8 cellular contexts compared by ENCODE assay signal in genomic region chr3:195542261-195542660, GRCh38. TPM values are rescaled to one million over a fixed set of nuclear protein-coding genes. Genes with fewer than 3 reads are reported as not detected.
DNase-seq lines count a peak whose midpoint lies in the region; ATAC-seq and TF ChIP-seq lines count a peak whose summit lies in the region.

No MANE protein-coding gene starts in this region.

- no peak for TF ChIP-seq CTCF in chondrocyte (IDR thresholded peaks at IDR 0.05)

- no peaks in the 10 kb centered on the region for H3K36me3 ChIP-seq in muscle layer of colon (ENCODE audit: insufficient read depth, low read length)

- peak; percentile 14 for DNase-seq in NCI-H748 (lab: John Stamatoyannopoulos, UW; ENCODE audit: unreplicated experiment)
- DNase-seq in NCI-H748 treated with DMSO at 0.1 percent for 48 hours (lab: John Stamatoyannopoulos, UW): no peak
- DNase-seq in NCI-H526 (lab: John Stamatoyannopoulos, UW): peak; percentile 36 to 51
- DNase-seq in chondrocyte (ENCODE audit: low spot score): no peak
- DNase-seq in H4 (ENCODE audit: low spot score): no peak

- H3K4me3 ChIP-seq in muscle layer of colon (ENCODE audit: low read depth in 1 of 2, low read length in 2 of 2): peak overlapping the region; percentile 83 to 91

- no peaks in the 10 kb centered on the region for H3K27me3 Mint-ChIP-seq in chondrocyte (ENCODE audit: low read depth)

- H3K9me3 ChIP-seq in muscle layer of colon (ENCODE audit: low read length): no peaks in the 10 kb centered on the region

- peaks cover 41% of the 10 kb centered on the region for H3K4me1 ChIP-seq in muscle layer of colon (ENCODE audit: insufficient read depth, low read length)

- peak overlapping the region; percentile 95 for H3K27ac ChIP-seq in muscle layer of colon (ENCODE audit: low read depth, low read length)

- peak overlapping the region; percentile 82 for H3K4me3 Mint-ChIP-seq in chondrocyte (ENCODE audit: unreplicated experiment)

- H3K36me3 Mint-ChIP-seq in chondrocyte (ENCODE audit: low read depth): no peaks in the 10 kb centered on the region

- H3K27ac Mint-ChIP-seq in chondrocyte (ENCODE audit: unreplicated experiment): peak overlapping the region; percentile 89

- H3K27me3 ChIP-seq in muscle layer of colon (ENCODE audit: control insufficient read depth in 1 of 2, insufficient read depth in 2 of 2, low read length in 2 of 2): no peaks in the 10 kb centered on the region

- H3K4me1 Mint-ChIP-seq in chondrocyte (ENCODE audit: low read depth): peaks cover 63% of the 10 kb centered on the region

- no peak for ATAC-seq in GM21515 (IDR thresholded peaks at IDR 0.05; ENCODE audit: unreplicated experiment)
- no peak for ATAC-seq in HG02884 (IDR thresholded peaks at IDR 0.05; ENCODE audit: unreplicated experiment)

- H3K9me3 Mint-ChIP-seq in chondrocyte (ENCODE audit: low read depth): no peaks in the 10 kb centered on the region

- peak overlapping the region; percentile 75 for H3K9ac ChIP-seq in muscle layer of colon (ENCODE audit: low read length)

RNA-seq across cellular contexts. Expression of gene PPP1R2, which starts 0.9 kb away (rescaled TPM):
- total RNA-seq in chondrocyte: 30.5 to 46.9 TPM (median 45.8 TPM) in 3 replicates
- total RNA-seq in H4 (2014; rRNA removed; shearing (Covaris generic)): 41.1 and 51.2 TPM in 2 replicates

RNA-seq across cellular contexts. Expression of gene APOD, which starts 41.5 kb away (rescaled TPM):
- 2.1 to 26.1 TPM (median 2.9 TPM) in 3 replicates for total RNA-seq in chondrocyte
- 0.12 TPM in 1 of 2 replicates, not detected in the other for total RNA-seq in H4 (2014; rRNA removed; shearing (Covaris generic))

Comparison
In these comparisons a context has a peak if more than half of its experiments do, and no peak if none do; other contexts are left out.
1. DNase-seq: peak in NCI-H748 (single experiment) and NCI-H526 (2 of 2); none in NCI-H748 treated with DMSO at 0.1 percent for 48 hours (single experiment), chondrocyte (single experiment) and H4 (single experiment).